Comparison of ENCODE assay signal across 27 cellular contexts in genomic region chr2:38957972-38958371, GRCh38.
"Had no signal": no experiment of that assay in that cellular context is flagged by ENCODE, and none has a peak within 500 bp of the region (broad histone marks: within the 10 kb centered on the region; RNA-seq: fewer than 3 reads in every experiment).

No MANE protein-coding gene starts in this region.

- H3K9me3 ChIP-seq: neutrophil, pancreas, prostate gland, right lobe of liver, sigmoid colon, stomach, thoracic aorta, thyroid gland, tibial nerve, upper lobe of left lung, vagina had no signal

- H3K27ac ChIP-seq: neural progenitor cell, neutrophil, pancreas, prostate gland, right lobe of liver, sigmoid colon, stomach, thoracic aorta, thyroid gland, tibial nerve, upper lobe of left lung, vagina had no signal

- H3K36me3 ChIP-seq: neural progenitor cell, neutrophil, pancreas, prostate gland, right lobe of liver, sigmoid colon, stomach, thoracic aorta, thyroid gland, upper lobe of left lung, vagina had no signal

- H3K27ac Mint-ChIP-seq: naive thymus-derived CD4-positive, alpha-beta T cell; natural killer cell; nephron; neural progenitor cell; stimulated activated effector memory CD8-positive, alpha-beta T cell treated with anti-CD3 and anti-CD28 coated beads, Interleukin-12 subunit alpha, Interleukin-12 subunit beta, amount 100 ng/mL, for 72 hours; stimulated activated naive B cell treated with anti-CD40 and anti-IgM and Interleukin-4, amounts not matched to agents 10 μg/mL and 1 μg/mL and 100 μg/mL, for 72 hours; stimulated activated naive CD8-positive, alpha-beta T cell treated with anti-CD3 and anti-CD28 coated beads, Interleukin-15, Interleukin-2, amounts not matched to agents 100 ng/mL and 50 ng/mL, for 24 hours had no signal

- H3K27me3 ChIP-seq: pancreas, right lobe of liver, sigmoid colon, thyroid gland, tibial nerve, upper lobe of left lung, vagina had no signal

- H3K4me1 Mint-ChIP-seq: natural killer cell; nephron; stimulated activated effector memory CD8-positive, alpha-beta T cell treated with anti-CD3 and anti-CD28 coated beads, Interleukin-12 subunit alpha, Interleukin-12 subunit beta, amount 100 ng/mL, for 72 hours had no signal

- H3K4me3 Mint-ChIP-seq: natural killer cell; nephron; neural progenitor cell; stimulated activated effector memory CD8-positive, alpha-beta T cell treated with anti-CD3 and anti-CD28 coated beads, Interleukin-12 subunit alpha, Interleukin-12 subunit beta, amount 100 ng/mL, for 72 hours; stimulated activated naive B cell treated with anti-CD40 and anti-IgM and Interleukin-4, amounts not matched to agents 10 μg/mL and 1 μg/mL and 100 μg/mL, for 72 hours; stimulated activated naive CD8-positive, alpha-beta T cell treated with anti-CD3 and anti-CD28 coated beads, Interleukin-15, Interleukin-2, amounts not matched to agents 100 ng/mL and 50 ng/mL, for 24 hours had no signal

- ATAC-seq: naive thymus-derived CD4-positive, alpha-beta T cell; natural killer cell; pancreas; right cardiac atrium; right lobe of liver; stimulated activated effector memory CD8-positive, alpha-beta T cell treated with anti-CD3 and anti-CD28 coated beads, Interleukin-12 subunit alpha, Interleukin-12 subunit beta, amount 100 ng/mL, for 72 hours; stimulated activated naive B cell treated with anti-CD40 and anti-IgM and Interleukin-4, amounts not matched to agents 10 μg/mL and 1 μg/mL and 100 μg/mL, for 72 hours had no signal

- H3K4me1 ChIP-seq: neural progenitor cell, pancreas, prostate gland had no signal

- H3K36me3 Mint-ChIP-seq: natural killer cell; stimulated activated effector memory CD8-positive, alpha-beta T cell treated with anti-CD3 and anti-CD28 coated beads, Interleukin-12 subunit alpha, Interleukin-12 subunit beta, amount 100 ng/mL, for 72 hours; stimulated activated naive B cell treated with anti-CD40 and anti-IgM and Interleukin-4, amounts not matched to agents 10 μg/mL and 1 μg/mL and 100 μg/mL, for 72 hours had no signal

- H3K4me2 ChIP-seq: neural progenitor cell had no signal

- H3K4me3 ChIP-seq: neural progenitor cell, pancreas, prostate gland, right lobe of liver, sigmoid colon, stomach, thoracic aorta, thyroid gland, tibial nerve, upper lobe of left lung, vagina had no signal

- H2AFZ ChIP-seq: neural progenitor cell had no signal

- H3K9ac ChIP-seq: neural progenitor cell had no signal

- DNase-seq: naive thymus-derived CD4-positive, alpha-beta T cell; natural killer cell; nucleus accumbens; pancreas; right cardiac atrium; right lobe of liver; sigmoid colon; small intestine; stimulated activated CD4-positive, alpha-beta T cell treated with anti-CD3 and anti-CD28 coated beads, Interleukin-15, amount 100 ng/mL, for 24 hours; stimulated activated CD4-positive, alpha-beta T cell treated with anti-CD3 and anti-CD28 coated beads, Interleukin-2, amount 100 ng/mL, for 24 hours; stimulated activated CD4-positive, alpha-beta T cell treated with anti-CD3 and anti-CD28 coated beads, Interleukin-2, amount 100 ng/mL, for 48 hours; stimulated activated CD4-positive, alpha-beta T cell treated with anti-CD3 and anti-CD28 coated beads, Interleukin-4, amount 100 ng/mL, for 24 hours; stimulated activated naive B cell treated with anti-CD40 and anti-IgM and Interleukin-4, amounts not matched to agents 10 μg/mL and 1 μg/mL and 100 μg/mL, for 72 hours; stimulated activated naive CD4-positive, alpha-beta T cell treated with Interleukin-2 at 50 U/mL for 16 hours; stomach; thyroid gland; trophoblast cell; upper lobe of left lung had no signal

- H3K9me3 Mint-ChIP-seq: natural killer cell; nephron; stimulated activated effector memory CD8-positive, alpha-beta T cell treated with anti-CD3 and anti-CD28 coated beads, Interleukin-12 subunit alpha, Interleukin-12 subunit beta, amount 100 ng/mL, for 72 hours; stimulated activated naive B cell treated with anti-CD40 and anti-IgM and Interleukin-4, amounts not matched to agents 10 μg/mL and 1 μg/mL and 100 μg/mL, for 72 hours; stimulated activated naive CD8-positive, alpha-beta T cell treated with anti-CD3 and anti-CD28 coated beads, Interleukin-15, Interleukin-2, amounts not matched to agents 100 ng/mL and 50 ng/mL, for 24 hours had no signal
